Comparison of ENCODE assay signal across 13 cellular contexts in genomic region chr12:4086481-4086880, GRCh38.
DNase-seq lines count a peak whose midpoint lies in the region; ATAC-seq lines count a peak whose summit lies in the region.
"Had no signal": no experiment of that assay in that cellular context is flagged by ENCODE, and none has a peak within 500 bp of the region (broad histone marks: within the 10 kb centered on the region; RNA-seq: fewer than 3 reads in every experiment).

No MANE protein-coding gene starts in this region.

- H3K27ac Mint-ChIP-seq in activated naive CD8-positive, alpha-beta T cell treated with anti-CD3 and anti-CD28 coated beads, Interleukin-2, amount 50 U/mL, for 24 hours, result no peak overlapping the region
- H3K27ac Mint-ChIP-seq in activated naive CD8-positive, alpha-beta T cell treated with anti-CD3 and anti-CD28 coated beads for 36 hours, result no peak overlapping the region
- H3K27ac Mint-ChIP-seq in activated T-helper 1 cell treated with anti-CD3 and anti-CD28 coated beads, Interleukin-12 subunit alpha, Interleukin-12 subunit beta, Interleukin-2, Interleukin-4 antibody, amounts not matched to agents 30 ng/mL and 10 ng/mL and 1 ng/mL, durations not matched to agents 14 hours and 24 hours and 36 hours, result peak overlapping the region; percentile 8
- H3K27ac Mint-ChIP-seq: B cell; CD4-positive, alpha-beta T cell had no signal

- H3K4me1 Mint-ChIP-seq in activated naive CD8-positive, alpha-beta T cell treated with anti-CD3 and anti-CD28 coated beads, Interleukin-2, amount 50 U/mL, for 24 hours, result peaks cover 14% of the 10 kb centered on the region
- H3K4me1 Mint-ChIP-seq in activated naive CD8-positive, alpha-beta T cell treated with anti-CD3 and anti-CD28 coated beads for 36 hours, result peaks cover 14% of the 10 kb centered on the region
- H3K4me1 Mint-ChIP-seq in activated T-helper 1 cell treated with anti-CD3 and anti-CD28 coated beads, Interleukin-12 subunit alpha, Interleukin-12 subunit beta, Interleukin-2, Interleukin-4 antibody, amounts not matched to agents 30 ng/mL and 10 ng/mL and 1 ng/mL, durations not matched to agents 14 hours and 24 hours and 36 hours (ENCODE audit: low read depth), result peaks cover 12% of the 10 kb centered on the region

- H3K4me3 Mint-ChIP-seq in activated naive CD8-positive, alpha-beta T cell treated with anti-CD3 and anti-CD28 coated beads, Interleukin-2, amount 50 U/mL, for 24 hours, result no peak overlapping the region
- no peak overlapping the region for H3K4me3 Mint-ChIP-seq in activated naive CD8-positive, alpha-beta T cell treated with anti-CD3 and anti-CD28 coated beads for 36 hours
- no peak overlapping the region for H3K4me3 Mint-ChIP-seq in activated T-helper 1 cell treated with anti-CD3 and anti-CD28 coated beads, Interleukin-12 subunit alpha, Interleukin-12 subunit beta, Interleukin-2, Interleukin-4 antibody, amounts not matched to agents 30 ng/mL and 10 ng/mL and 1 ng/mL, durations not matched to agents 14 hours and 24 hours and 36 hours
- H3K4me3 Mint-ChIP-seq: B cell; CD4-positive, alpha-beta T cell had no signal

- H3K27me3 Mint-ChIP-seq in activated naive CD8-positive, alpha-beta T cell treated with anti-CD3 and anti-CD28 coated beads, Interleukin-2, amount 50 U/mL, for 24 hours, result no peaks in the 10 kb centered on the region
- H3K27me3 Mint-ChIP-seq in activated naive CD8-positive, alpha-beta T cell treated with anti-CD3 and anti-CD28 coated beads for 36 hours, result no peaks in the 10 kb centered on the region
- H3K27me3 Mint-ChIP-seq in activated T-helper 1 cell treated with anti-CD3 and anti-CD28 coated beads, Interleukin-12 subunit alpha, Interleukin-12 subunit beta, Interleukin-2, Interleukin-4 antibody, amounts not matched to agents 30 ng/mL and 10 ng/mL and 1 ng/mL, durations not matched to agents 14 hours and 24 hours and 36 hours (ENCODE audit: insufficient read depth), result peaks cover 4% of the 10 kb centered on the region
- H3K27me3 Mint-ChIP-seq: CD4-positive, alpha-beta T cell had no signal

- intact Hi-C loops in activated T-helper 1 cell treated with anti-CD3 and anti-CD28 coated beads, Interleukin-12 subunit alpha, Interleukin-12 subunit beta, Interleukin-2, Interleukin-4 antibody, amounts not matched to agents 30 ng/mL and 10 ng/mL and 1 ng/mL, durations not matched to agents 14 hours and 24 hours and 36 hours (cut with micrococcal nuclease), result no loop called here

- no peaks in the 10 kb centered on the region for H3K9me3 Mint-ChIP-seq in activated naive CD8-positive, alpha-beta T cell treated with anti-CD3 and anti-CD28 coated beads, Interleukin-2, amount 50 U/mL, for 24 hours
- H3K9me3 Mint-ChIP-seq in activated naive CD8-positive, alpha-beta T cell treated with anti-CD3 and anti-CD28 coated beads for 36 hours, result no peaks in the 10 kb centered on the region
- no peaks in the 10 kb centered on the region for H3K9me3 Mint-ChIP-seq in activated T-helper 1 cell treated with anti-CD3 and anti-CD28 coated beads, Interleukin-12 subunit alpha, Interleukin-12 subunit beta, Interleukin-2, Interleukin-4 antibody, amounts not matched to agents 30 ng/mL and 10 ng/mL and 1 ng/mL, durations not matched to agents 14 hours and 24 hours and 36 hours
- H3K9me3 Mint-ChIP-seq: CD4-positive, alpha-beta T cell had no signal

- ATAC-seq in activated naive CD8-positive, alpha-beta T cell treated with anti-CD3 and anti-CD28 coated beads, Interleukin-2, amount 50 U/mL, for 24 hours, result peak; percentile 59
- ATAC-seq in stimulated activated naive CD8-positive, alpha-beta T cell treated with anti-CD3 and anti-CD28 coated beads, Interleukin-15, Interleukin-2, amounts not matched to agents 100 U/mL and 50 U/mL, for 24 hours, result peak; percentile 40
- ATAC-seq in HG03045 (IDR thresholded peaks at IDR 0.05; ENCODE audit: unreplicated experiment), result no peak
- ATAC-seq: HCT116 had no signal

- DNase-seq in activated naive CD8-positive, alpha-beta T cell treated with anti-CD3 and anti-CD28 coated beads, Interleukin-2, amount 50 U/mL, for 24 hours, result no peak
- DNase-seq in activated naive CD8-positive, alpha-beta T cell treated with anti-CD3 and anti-CD28 coated beads for 36 hours, result no peak
- no peak for DNase-seq in activated T-helper 1 cell treated with anti-CD3 and anti-CD28 coated beads, Interleukin-12 subunit alpha, Interleukin-12 subunit beta, Interleukin-2, Interleukin-4 antibody, amounts not matched to agents 30 ng/mL and 10 ng/mL and 1 ng/mL, durations not matched to agents 14 hours and 24 hours and 36 hours (ENCODE audit: low spot score)
- DNase-seq in stimulated activated naive CD8-positive, alpha-beta T cell treated with anti-CD3 and anti-CD28 coated beads, Interleukin-15, Interleukin-2, amounts not matched to agents 100 U/mL and 50 U/mL, for 24 hours, result no peak
- no peak for DNase-seq in NCI-H187 (lab: John Stamatoyannopoulos, UW)
- DNase-seq in retina, result no peak
- DNase-seq: C1 segment of cervical spinal cord; Calu3; CD4-positive, alpha-beta T cell; DMS 273 treated with DMSO at 0.1 percent for 48 hours had no signal

- H3K36me3 Mint-ChIP-seq in activated naive CD8-positive, alpha-beta T cell treated with anti-CD3 and anti-CD28 coated beads, Interleukin-2, amount 50 U/mL, for 24 hours (ENCODE audit: low read depth), result no peaks in the 10 kb centered on the region
- no peaks in the 10 kb centered on the region for H3K36me3 Mint-ChIP-seq in activated naive CD8-positive, alpha-beta T cell treated with anti-CD3 and anti-CD28 coated beads for 36 hours
- H3K36me3 Mint-ChIP-seq in activated T-helper 1 cell treated with anti-CD3 and anti-CD28 coated beads, Interleukin-12 subunit alpha, Interleukin-12 subunit beta, Interleukin-2, Interleukin-4 antibody, amounts not matched to agents 30 ng/mL and 10 ng/mL and 1 ng/mL, durations not matched to agents 14 hours and 24 hours and 36 hours (ENCODE audit: low read depth), result peaks cover 2% of the 10 kb centered on the region
